ENCODE assay signal across 9 cellular contexts in the genomic region with DNA sequence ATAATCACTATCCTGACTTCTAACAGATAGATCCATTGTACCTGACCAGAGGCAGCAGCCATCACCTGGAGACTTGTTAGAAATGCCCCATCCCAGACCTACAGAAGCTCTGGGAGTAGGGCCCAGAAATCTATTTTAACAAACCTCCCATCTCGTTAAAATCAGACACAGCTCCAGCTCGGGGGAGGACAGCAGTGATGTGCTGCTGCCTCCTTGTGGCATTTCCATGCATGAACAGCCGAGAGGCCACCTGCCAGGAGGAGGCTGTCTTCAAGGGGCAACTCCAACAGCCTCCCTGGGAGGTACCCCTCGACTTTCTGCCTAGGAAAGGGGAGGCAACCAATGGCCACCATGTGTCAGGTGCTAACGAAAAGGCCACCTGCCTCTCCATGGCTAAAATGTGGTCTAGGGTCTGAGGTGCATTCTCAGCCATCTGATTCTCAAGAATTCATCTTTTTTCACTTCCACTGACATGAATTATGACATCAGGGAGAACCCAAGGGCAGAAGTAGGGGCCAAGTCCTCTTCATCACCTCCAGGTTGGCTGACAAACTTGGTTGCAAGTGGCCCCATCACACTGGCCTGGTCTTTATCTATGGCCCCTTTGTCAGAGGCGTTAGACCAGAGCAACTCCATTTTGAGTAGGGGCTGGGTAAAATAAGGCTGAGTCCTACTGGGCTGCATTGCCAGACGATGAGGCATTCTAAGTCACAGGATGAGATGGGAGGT.
A peak's percentile ranks its signal among the peaks of the same experiment; 100 is the strongest.
DNase-seq lines count a peak whose midpoint lies in the region; ATAC-seq and TF ChIP-seq lines count a peak whose summit lies in the region.
"Had no signal": no experiment of that assay in that cellular context is flagged by ENCODE, and none has a peak within 500 bp of the region (broad histone marks: within the 10 kb centered on the region; RNA-seq: fewer than 3 reads in every experiment).

No MANE protein-coding gene starts in this region.

- H3K4me3 ChIP-seq in cardiac fibroblast (replicated peaks in 1 of 2; ENCODE audit: low read depth in 2 of 2, low read length in 2 of 2) = no peak overlapping the region
- H3K4me3 ChIP-seq: BLaER1 treated with 17β-estradiol and CSF1 and Interleukin-3, amounts not matched to agents 10 nM and 100 nM had no signal

- no peak overlapping the region for H3K27ac ChIP-seq in VCaP
- H3K27ac ChIP-seq: BLaER1 treated with 17β-estradiol and CSF1 and Interleukin-3, amounts not matched to agents 10 nM and 100 nM had no signal

- DNase-seq in NCI-H1436 (lab: John Stamatoyannopoulos, UW) = peak; percentile 64
- no peak for DNase-seq in NCI-H1436 treated with DMSO at 0.1 percent for 48 hours (lab: John Stamatoyannopoulos, UW)
- peak; percentile 83 for DNase-seq in NAMALWA (ENCODE audit: low spot score)
- DNase-seq in cardiac fibroblast (ENCODE audit: low read depth in 2 of 2) = peak; percentile 80 to 83
- peak; percentile 31 for DNase-seq in kidney glomerular epithelial cell (lab: John Stamatoyannopoulos, UW)
- peak; percentile 24 for DNase-seq in stimulated activated CD4-positive, alpha-beta T cell treated with anti-CD3 and anti-CD28 coated beads, Interleukin-2, amount 100 ng/mL, for 4 hours (ENCODE audit: low read depth)

- peak; percentile 98 for TF ChIP-seq CTCF in VCaP (conservative IDR thresholded peaks at IDR 0.05)
- peak; percentile 95 for TF ChIP-seq CTCF in cardiac fibroblast (IDR thresholded peaks at IDR 0.05; ENCODE audit: low read depth, low read length)

- ATAC-seq in GM19023 (IDR thresholded peaks at IDR 0.05; ENCODE audit: unreplicated experiment) = no peak
